In genomic region chr16:50731989-50732589, GRCh38 we compare ENCODE assay signal across 1 cellular context.
TF ChIP-seq lines count a peak whose summit lies in the region.

No MANE protein-coding gene starts in this region.

TF ChIP-seq in HEK293, 187 proteins besides CTCF, POLR2A, EP300 and RAD21:
- TF ChIP-seq ZNF341 (tag by site-specific recombination; IDR thresholded peaks at IDR 0.05; ENCODE audit: low read depth) (peak; percentile 23; the same call in 1 of the 2 replicates), ZNF292 (tag by site-specific recombination; IDR thresholded peaks at IDR 0.05; ENCODE audit: borderline replicate concordance, low read depth) (no peak), ZNF169 (tag by site-specific recombination; IDR thresholded peaks at IDR 0.05) (no peak), ZNF394 (tag by site-specific recombination; IDR thresholded peaks at IDR 0.05; ENCODE audit: borderline replicate concordance) (no peak), ZNF266 (tag by site-specific recombination; IDR thresholded peaks at IDR 0.05; ENCODE audit: low read depth) (no peak), ZNF544 (tag by site-specific recombination; IDR thresholded peaks at IDR 0.05) (no peak), ZFP69B (tag by site-specific recombination; IDR thresholded peaks at IDR 0.05) (no peak)
